ENCODE assay signal across 8 cellular contexts in the genomic region with DNA sequence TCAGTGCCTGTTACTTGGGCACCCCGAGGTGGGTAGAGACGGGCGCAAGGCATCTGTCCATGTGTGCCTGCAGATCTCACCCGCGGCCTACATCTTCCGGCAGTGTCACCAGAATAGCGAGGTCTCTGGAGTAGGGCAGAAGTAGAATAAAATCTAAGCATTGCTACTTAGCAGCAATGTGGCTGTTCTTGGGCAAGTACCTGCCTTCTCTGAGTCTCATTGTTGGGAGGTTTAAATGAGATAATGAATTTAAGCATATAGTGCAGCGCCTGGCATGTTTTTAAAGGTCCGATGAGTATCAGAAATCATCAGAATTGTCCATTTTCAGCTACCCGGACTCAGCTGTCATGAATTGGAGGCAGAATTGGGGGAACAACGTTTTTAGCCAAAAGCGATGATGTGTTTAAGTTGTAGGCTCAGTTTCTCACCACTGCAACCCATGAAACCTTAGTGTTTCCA. TPM values are rescaled to one million over a fixed set of nuclear protein-coding genes. Genes with fewer than 3 reads are reported as not detected.
DNase-seq lines count a peak whose midpoint lies in the region; TF ChIP-seq lines count a peak whose summit lies in the region.

No MANE protein-coding gene starts in this region.

- peaks cover 11% of the 10 kb centered on the region for H3K4me1 Mint-ChIP-seq in progenitor cell of endocrine pancreas (ENCODE audit: low read depth)

- H3K9me3 ChIP-seq in Peyer's patch (no peaks in the 10 kb centered on the region), esophagus squamous epithelium (no peaks in the 10 kb centered on the region)

- H3K27ac ChIP-seq in Peyer's patch (peak overlapping the region; percentile 69 to 96 (median 90)), esophagus squamous epithelium (peak overlapping the region; percentile 84 to 96 (median 92))

- H3K4me3 ChIP-seq in Peyer's patch (peak overlapping the region; percentile 61 to 95 (median 87)), esophagus squamous epithelium (peak overlapping the region; percentile 62 to 97 (median 76))

- peak overlapping the region; percentile 96 for H3K4me3 Mint-ChIP-seq in progenitor cell of endocrine pancreas (ENCODE audit: low read depth)

- H3K36me3 ChIP-seq in Peyer's patch = peaks cover 0 to 19% (median 0%) of the 10 kb centered on the region in 3 donors
- peaks cover 5 to 15% (median 6%) of the 10 kb centered on the region in 3 donors for H3K36me3 ChIP-seq in esophagus squamous epithelium

- H3K4me1 ChIP-seq in Peyer's patch (peaks cover 0 to 18% (median 9%) of the 10 kb centered on the region in 4 donors), esophagus squamous epithelium (peaks cover 10 to 46% (median 15%) of the 10 kb centered on the region in 3 donors)

- peak overlapping the region; percentile 99 for H3K27ac Mint-ChIP-seq in progenitor cell of endocrine pancreas

- intact Hi-C loops in esophagus squamous epithelium (cut with DNase I) = no loop called here

- H3K27me3 Mint-ChIP-seq in progenitor cell of endocrine pancreas = no peaks in the 10 kb centered on the region

- H3K27me3 ChIP-seq in Peyer's patch = no peaks in the 10 kb centered on the region
- no peaks in the 10 kb centered on the region for H3K27me3 ChIP-seq in esophagus squamous epithelium

- peaks cover 4% of the 10 kb centered on the region for H3K36me3 Mint-ChIP-seq in progenitor cell of endocrine pancreas (ENCODE audit: insufficient read depth)

- DNase-seq in NCI-H510A treated with DMSO at 0.1 percent for 48 hours (lab: John Stamatoyannopoulos, UW) (peak; percentile 44), NCI-H510A (lab: John Stamatoyannopoulos, UW) (no peak), Peyer's patch (no peak), esophagus squamous epithelium (lab: John Stamatoyannopoulos, UW) (no peak), progenitor cell of endocrine pancreas (ENCODE audit: low spot score, unreplicated experiment) (no peak), NCI-H774 (lab: John Stamatoyannopoulos, UW) (no peak)
- DNase-seq in stimulated activated CD4-positive, alpha-beta T cell treated with anti-CD3 and anti-CD28 coated beads, Interleukin-1b, Interleukin-23, amount 100 ng/mL, for 48 hours = no peak
- no peak for DNase-seq in effector CD4-positive, alpha-beta T cell

- TF ChIP-seq POLR2A in Peyer's patch (IDR thresholded peaks at IDR 0.05) (no peak), esophagus squamous epithelium (IDR thresholded peaks at IDR 0.05) (no peak)

- H3K9me3 Mint-ChIP-seq in progenitor cell of endocrine pancreas (ENCODE audit: low read depth) = peaks cover 3% of the 10 kb centered on the region

- TF ChIP-seq CTCF in Peyer's patch (IDR thresholded peaks at IDR 0.05) = no peak
- TF ChIP-seq CTCF in esophagus squamous epithelium (IDR thresholded peaks at IDR 0.05) = no peak
- TF ChIP-seq CTCF in progenitor cell of endocrine pancreas (IDR thresholded peaks at IDR 0.05; ENCODE audit: unreplicated experiment) = no peak

- WGBS in esophagus squamous epithelium, 2 donors = 4 to 15% methylated on average over 6 to 9 of the region's 12 CpGs

RNA-seq across cellular contexts. Expression of a gene that starts 0.8 kb away (rescaled TPM):
- total RNA-seq in Peyer's patch (10 to 100 TPM; 30.3 to 75.2 (median 48.2) TPM), esophagus squamous epithelium (10 to 100 TPM; 10.8 to 23.9 (median 19.3) TPM), progenitor cell of endocrine pancreas (68.5 and 68.8 TPM in 2 replicates)

RNA-seq across cellular contexts. Expression of a gene that starts 27.2 kb away (rescaled TPM):
- total RNA-seq in Peyer's patch = not detected
- 10 to 100 TPM in 2 of 4 donors, 1 to 10 TPM in 2; 8.3 to 24.8 (median 12.6) TPM for total RNA-seq in esophagus squamous epithelium
- 0.60 and 0.73 TPM in 2 replicates for total RNA-seq in progenitor cell of endocrine pancreas

RNA-seq across cellular contexts. Expression of a gene that starts 49.2 kb away (rescaled TPM):
- total RNA-seq in Peyer's patch = 10 to 100 TPM; 21.4 to 58.6 (median 45.7) TPM
- 10 to 100 TPM in 3 of 4 donors, 1 to 10 TPM in 1; 9.5 to 20.2 (median 10.9) TPM for total RNA-seq in esophagus squamous epithelium
- 64.5 and 65.8 TPM in 2 replicates for total RNA-seq in progenitor cell of endocrine pancreas

RNA-seq across cellular contexts. Expression of a gene that starts 58.7 kb away (rescaled TPM):
- total RNA-seq in Peyer's patch = 10 to 100 TPM; 16.6 to 42.9 (median 24.5) TPM
- 10 to 100 TPM in 1 of 4 donors, 1 to 10 TPM in 3; 5.6 to 13.5 (median 8.1) TPM for total RNA-seq in esophagus squamous epithelium
- 22.0 and 23.2 TPM in 2 replicates for total RNA-seq in progenitor cell of endocrine pancreas
